Comparison of ENCODE assay signal across 9 cellular contexts in the genomic region with DNA sequence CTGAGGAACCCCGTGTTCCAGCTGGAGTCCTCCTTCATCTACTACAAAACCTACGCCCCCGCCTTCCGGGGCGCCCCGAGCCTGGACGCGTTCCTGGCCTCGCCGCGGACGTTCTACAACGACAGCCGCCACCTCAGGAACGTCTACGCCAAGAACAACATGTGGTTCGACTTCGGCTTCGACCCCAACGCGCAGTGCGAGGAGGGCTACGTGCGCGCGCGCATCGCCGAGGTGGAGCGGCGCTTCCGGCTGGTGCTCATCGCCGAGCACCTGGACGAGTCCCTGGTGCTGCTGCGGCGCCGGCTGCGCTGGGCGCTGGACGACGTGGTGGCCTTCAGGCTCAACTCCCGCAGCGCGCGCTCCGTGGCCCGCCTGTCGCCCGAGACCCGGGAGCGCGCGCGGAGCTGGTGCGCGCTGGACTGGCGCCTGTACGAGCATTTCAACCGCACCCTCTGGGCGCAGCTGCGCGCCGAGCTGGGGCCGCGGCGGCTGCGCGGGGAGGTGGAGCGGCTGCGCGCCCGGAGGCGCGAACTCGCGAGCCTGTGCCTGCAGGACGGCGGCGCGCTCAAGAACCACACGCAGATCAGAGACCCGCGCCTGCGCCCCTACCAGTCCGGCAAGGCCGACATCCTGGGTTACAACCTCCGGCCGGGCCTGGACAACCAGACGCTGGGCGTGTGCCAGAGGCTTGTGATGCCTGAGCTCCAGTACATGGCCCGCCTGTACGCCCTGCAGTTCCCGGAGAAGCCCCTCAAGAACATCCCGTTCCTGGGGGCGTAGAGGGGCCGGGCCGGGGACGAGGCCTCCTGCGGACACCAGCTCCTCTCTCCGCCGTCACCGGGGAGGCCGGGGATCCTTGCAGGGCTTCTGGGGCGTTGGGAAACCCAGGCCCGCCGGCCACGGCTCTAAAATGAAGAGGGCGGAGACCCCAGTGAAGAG. TPM values are rescaled to one million over a fixed set of nuclear protein-coding genes. Genes with fewer than 3 reads are reported as not detected.
A peak's percentile ranks its signal among the peaks of the same experiment; 100 is the strongest.
DNase-seq lines count a peak whose midpoint lies in the region; ATAC-seq and TF ChIP-seq lines count a peak whose summit lies in the region.
"Had no signal": no experiment of that assay in that cellular context is flagged by ENCODE, and none has a peak within 500 bp of the region (broad histone marks: within the 10 kb centered on the region; RNA-seq: fewer than 3 reads in every experiment).

No MANE protein-coding gene starts in this region.

- no peak overlapping the region for H3K27ac ChIP-seq in cardiac muscle cell

- ATAC-seq in activated naive CD4-positive, alpha-beta T cell treated with anti-CD3 and anti-CD28 coated beads, Interleukin-2, amount 50 U/mL, for 72 hours, result peak; percentile 65 to 81

- H3K4me3 ChIP-seq in cardiac muscle cell, result peak overlapping the region; percentile 30

- no peaks in the 10 kb centered on the region for H3K36me3 Mint-ChIP-seq in activated naive CD4-positive, alpha-beta T cell treated with anti-CD3 and anti-CD28 coated beads, Interleukin-2, amount 50 U/mL, for 72 hours
- H3K36me3 Mint-ChIP-seq in progenitor cell of endocrine pancreas (ENCODE audit: insufficient read depth), result no peaks in the 10 kb centered on the region

- peaks cover 6% of the 10 kb centered on the region for H3K4me1 ChIP-seq in cardiac muscle cell (ENCODE audit: low read depth)

- H3K27me3 Mint-ChIP-seq in progenitor cell of endocrine pancreas, result peaks cover 6% of the 10 kb centered on the region

- peak overlapping the region; percentile 40 for H3K4me3 Mint-ChIP-seq in progenitor cell of endocrine pancreas (ENCODE audit: low read depth)
- H3K4me3 Mint-ChIP-seq: neural crest cell had no signal

- peaks cover 7% of the 10 kb centered on the region for H3K4me1 Mint-ChIP-seq in progenitor cell of endocrine pancreas (ENCODE audit: low read depth)

- no peaks in the 10 kb centered on the region for H3K9me3 ChIP-seq in cardiac muscle cell (ENCODE audit: low read depth)

- peak; percentile 38 for DNase-seq in activated gamma-delta T cell treated with Interleukin-2 at 50 U/mL for 16 hours
- no peak for DNase-seq in activated gamma-delta T cell (lab: John Stamatoyannopoulos, UW)
- peak; percentile 39 for DNase-seq in NCI-H2171 treated with DMSO at 0.1 percent for 48 hours (lab: John Stamatoyannopoulos, UW)
- peak in 1 of 2 donors; percentile 56 for DNase-seq in activated naive CD4-positive, alpha-beta T cell treated with anti-CD3 and anti-CD28 coated beads, Interleukin-2, amount 50 U/mL, for 72 hours (ENCODE audit: low spot score in 2 of 2)
- peak; percentile 67 to 74 for DNase-seq in cardiac muscle cell (ENCODE audit: low read depth in 1 of 2, low spot score in 1 of 2)
- DNase-seq in progenitor cell of endocrine pancreas (ENCODE audit: low spot score, unreplicated experiment), result no peak
- DNase-seq in SHP77 (lab: John Stamatoyannopoulos, UW), result no peak
- DNase-seq in 8988T, result no peak

- TF ChIP-seq CTCF in cardiac muscle cell (IDR thresholded peaks at IDR 0.05; ENCODE audit: low read depth, low read length), result no peak
- TF ChIP-seq CTCF in progenitor cell of endocrine pancreas (IDR thresholded peaks at IDR 0.05; ENCODE audit: unreplicated experiment), result no peak

- H3K27ac Mint-ChIP-seq in activated naive CD4-positive, alpha-beta T cell treated with anti-CD3 and anti-CD28 coated beads, Interleukin-2, amount 50 U/mL, for 72 hours, result no peak overlapping the region
- H3K27ac Mint-ChIP-seq in progenitor cell of endocrine pancreas, result no peak overlapping the region

- H3K9me3 Mint-ChIP-seq in activated naive CD4-positive, alpha-beta T cell treated with anti-CD3 and anti-CD28 coated beads, Interleukin-2, amount 50 U/mL, for 72 hours, result no peaks in the 10 kb centered on the region
- H3K9me3 Mint-ChIP-seq in progenitor cell of endocrine pancreas (ENCODE audit: low read depth), result no peaks in the 10 kb centered on the region
- H3K9me3 Mint-ChIP-seq: neural crest cell had no signal

- H3K27me3 ChIP-seq in cardiac muscle cell, result peaks cover 17% of the 10 kb centered on the region

- no peaks in the 10 kb centered on the region for H3K36me3 ChIP-seq in cardiac muscle cell

RNA-seq across cellular contexts. Expression of gene NEU4, which starts 5.3 kb away (rescaled TPM):
- 1 to 10 TPM; 1.1 to 1.2 TPM for total RNA-seq in activated naive CD4-positive, alpha-beta T cell treated with anti-CD3 and anti-CD28 coated beads, Interleukin-2, amount 50 U/mL, for 72 hours
- 0.56 and 1.8 TPM in 2 replicates for total RNA-seq in cardiac muscle cell
- 0.13 and 1.6 TPM in 2 replicates for polyA plus RNA-seq in cardiac muscle cell
- total RNA-seq in progenitor cell of endocrine pancreas, result 1.3 and 1.4 TPM in 2 replicates

RNA-seq across cellular contexts. Expression of gene GAL3ST2, which starts 27.0 kb away (rescaled TPM):
- total RNA-seq in activated naive CD4-positive, alpha-beta T cell treated with anti-CD3 and anti-CD28 coated beads, Interleukin-2, amount 50 U/mL, for 72 hours, result 1 to 10 TPM in 1 of 2 donors, under 1 TPM in 1; 0.16 to 1.1 TPM
- total RNA-seq in cardiac muscle cell (0.18 and 1.2 TPM in 2 replicates), progenitor cell of endocrine pancreas (0.51 and 0.84 TPM in 2 replicates)
- not detected in 2 replicates for polyA plus RNA-seq in cardiac muscle cell

RNA-seq across cellular contexts. Expression of gene PDCD1, which starts 55.0 kb away (rescaled TPM):
- total RNA-seq in activated naive CD4-positive, alpha-beta T cell treated with anti-CD3 and anti-CD28 coated beads, Interleukin-2, amount 50 U/mL, for 72 hours, result 10 to 100 TPM; 22.5 to 25.4 TPM
- not detected in 2 replicates for total RNA-seq in cardiac muscle cell
- polyA plus RNA-seq in cardiac muscle cell, result not detected in 2 replicates
- not detected in 2 replicates for total RNA-seq in progenitor cell of endocrine pancreas
- total RNA-seq: neural crest cell had no signal

Comparison
In these comparisons a context has a peak if more than half of its experiments do, and no peak if none do; other contexts are left out.
1. DNase-seq: peak in activated gamma-delta T cell treated with Interleukin-2 at 50 U/mL for 16 hours (single experiment), NCI-H2171 treated with DMSO at 0.1 percent for 48 hours (single experiment) and cardiac muscle cell (2 of 2); none in activated gamma-delta T cell (single experiment), progenitor cell of endocrine pancreas (single experiment), SHP77 (0 of 2) and 8988T (single experiment).
2. RNA of gene PDCD1, which starts 55.0 kb away (total RNA-seq): 22.5 to 25.4 TPM in activated naive CD4-positive, alpha-beta T cell treated with anti-CD3 and anti-CD28 coated beads, Interleukin-2, amount 50 U/mL, for 72 hours; not detected in cardiac muscle cell and not detected in progenitor cell of endocrine pancreas; every median in the first group is over 10 times any median in the second.